Comparison of ENCODE assay signal across 1 cellular context in the genomic region with DNA sequence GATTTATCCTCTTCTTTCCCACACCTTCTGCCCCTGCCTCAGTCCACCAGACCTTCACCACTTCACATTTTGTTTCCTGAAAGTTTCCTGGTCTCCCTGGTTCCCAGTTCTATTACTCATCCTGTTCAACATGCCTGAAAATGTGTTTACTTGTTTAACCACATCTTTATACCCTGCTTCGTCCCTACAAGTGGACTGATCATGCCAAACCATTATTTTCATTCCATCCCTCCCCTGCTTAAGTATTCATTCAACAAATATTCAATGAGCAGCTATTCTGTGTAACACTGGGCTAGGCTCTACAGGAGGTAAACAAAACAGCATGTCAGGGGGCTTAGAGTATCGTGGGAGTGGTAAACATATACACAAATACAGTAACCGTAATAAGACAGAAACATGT.
TF ChIP-seq lines count a peak whose summit lies in the region.

No MANE protein-coding gene starts in this region.

TF ChIP-seq in HepG2, 621 proteins besides CTCF, POLR2A, EP300 and RAD21:
- TF ChIP-seq ZNF180 (CRISPR knock-in tag; IDR thresholded peaks at IDR 0.05; ENCODE audit: borderline replicate concordance, low read depth) (no peak), ZNF17 (CRISPR knock-in tag; IDR thresholded peaks at IDR 0.05) (no peak), ZBED4 (CRISPR knock-in tag; IDR thresholded peaks at IDR 0.05; ENCODE audit: borderline replicate concordance) (no peak), HNRNPH1 (optimal IDR thresholded peaks at IDR 0.05; ENCODE audit: low read depth, low read length) (no peak), ZNF704 (CRISPR knock-in tag; IDR thresholded peaks at IDR 0.05; ENCODE audit: borderline replicate concordance) (no peak), TBX2 (CRISPR knock-in tag; IDR thresholded peaks at IDR 0.05; ENCODE audit: borderline replicate concordance) (no peak), THAP9 (CRISPR knock-in tag; IDR thresholded peaks at IDR 0.05; ENCODE audit: borderline replicate concordance) (no peak), CERS6 (CRISPR knock-in tag; IDR thresholded peaks at IDR 0.05) (no peak), IKZF5 (CRISPR knock-in tag; IDR thresholded peaks at IDR 0.05) (no peak), ZNF850 (CRISPR knock-in tag; conservative IDR thresholded peaks at IDR 0.05) (no peak), RXRB (CRISPR knock-in tag; IDR thresholded peaks at IDR 0.05; ENCODE audit: borderline replicate concordance) (no peak), SP4 (CRISPR knock-in tag; IDR thresholded peaks at IDR 0.05) (no peak)
